ENCODE assay signal across 8 cellular contexts in genomic region chr1:6052543-6053205, GRCh38. TPM values are rescaled to one million over a fixed set of nuclear protein-coding genes. Genes with fewer than 3 reads are reported as not detected.
A peak's percentile ranks its signal among the peaks of the same experiment; 100 is the strongest.
DNase-seq lines count a peak whose midpoint lies in the region; ATAC-seq, FAIRE-seq and TF ChIP-seq lines count a peak whose summit lies in the region.

No MANE protein-coding gene starts in this region.

- H3K4me2 ChIP-seq in hepatocyte, result no peak overlapping the region

- H4K20me1 ChIP-seq in hepatocyte (ENCODE audit: insufficient read depth, poor library complexity, severe bottlenecking), result no peaks in the 10 kb centered on the region

- ATAC-seq in RWPE2 (ENCODE audit: low read depth) (peak; percentile 43), GM19455 (IDR thresholded peaks at IDR 0.05; ENCODE audit: unreplicated experiment) (no peak), GM19395 (IDR thresholded peaks at IDR 0.05; ENCODE audit: unreplicated experiment) (no peak)

- H3K36me3 ChIP-seq in RWPE2 (ENCODE audit: low read depth) (no peaks in the 10 kb centered on the region), hepatocyte (replicated peaks; ENCODE audit: insufficient read depth, low read depth) (no peaks in the 10 kb centered on the region), small intestine (ENCODE audit: control insufficient read depth in 2 of 2, insufficient read depth in 2 of 2, low read length in 2 of 2) (no peaks in the 10 kb centered on the region)

- H3K9me3 ChIP-seq in RWPE2 (ENCODE audit: severe bottlenecking), result no peaks in the 10 kb centered on the region
- H3K9me3 ChIP-seq in hepatocyte (ENCODE audit: low read depth), result no peaks in the 10 kb centered on the region
- H3K9me3 ChIP-seq in small intestine (ENCODE audit: control insufficient read depth, low read depth), result no peaks in the 10 kb centered on the region

- no peaks in the 10 kb centered on the region for H3K79me2 ChIP-seq in hepatocyte

- no peaks in the 10 kb centered on the region for H3K9me2 ChIP-seq in hepatocyte (replicated peaks; ENCODE audit: insufficient read depth)

- no peak overlapping the region for H2AFZ ChIP-seq in hepatocyte

- H3K4me3 ChIP-seq in RWPE2 (ENCODE audit: severe bottlenecking), result no peak overlapping the region
- H3K4me3 ChIP-seq in astrocyte of the cerebellum (ENCODE audit: low read depth, low read length), result no peak overlapping the region
- H3K4me3 ChIP-seq in hepatocyte, result no peak overlapping the region
- H3K4me3 ChIP-seq in small intestine (ENCODE audit: low read depth in 1 of 2, low read length in 2 of 2), result no peak overlapping the region

- H3K27me3 ChIP-seq in RWPE2 (ENCODE audit: insufficient read depth, poor library complexity, severe bottlenecking), result no peaks in the 10 kb centered on the region
- no peaks in the 10 kb centered on the region for H3K27me3 ChIP-seq in hepatocyte
- H3K27me3 ChIP-seq in small intestine (ENCODE audit: control insufficient read depth in 2 of 2, insufficient read depth in 2 of 2, low read length in 2 of 2), result no peaks in the 10 kb centered on the region

- no peak for FAIRE-seq in small intestine (lab: Jason Lieb, UNC)

- WGBS in hepatocyte (ENCODE audit: low lambda C conversion rate, missing lambda C conversion rate), result 4% methylated on average over 16 of the region's 16 CpGs
- WGBS in small intestine, 3 donors, result 9 to 22% (median 17%) methylated on average over 16 of the region's 16 CpGs

- H3K4me1 ChIP-seq in RWPE2 (ENCODE audit: insufficient read depth, poor library complexity, severe bottlenecking), result no peaks in the 10 kb centered on the region
- no peaks in the 10 kb centered on the region for H3K4me1 ChIP-seq in hepatocyte (ENCODE audit: insufficient read depth)
- no peaks in the 10 kb centered on the region for H3K4me1 ChIP-seq in small intestine (ENCODE audit: control insufficient read depth in 2 of 2, insufficient read depth in 1 of 2, low read depth in 1 of 2, low read length in 1 of 2)

- in situ Hi-C loops in KBM-7 (cut with MboI; ENCODE audit: low pct_unique_long_range_greater_than_20kb, low sequenced_read_pairs) (no loop called here), astrocyte of the cerebellum (cut with HindIII; ENCODE audit: low sequenced_read_pairs) (no loop called here)

- H3K27ac ChIP-seq in RWPE2 (ENCODE audit: poor library complexity, severe bottlenecking) (no peak overlapping the region), hepatocyte (no peak overlapping the region), small intestine (ENCODE audit: low read depth in 1 of 2, low read length in 1 of 2) (no peak overlapping the region)

- peak; percentile 74 for TF ChIP-seq CTCF in RWPE2 (IDR thresholded peaks at IDR 0.05; ENCODE audit: poor library complexity, severe bottlenecking)
- peak; percentile 61 for TF ChIP-seq CTCF in astrocyte of the cerebellum (IDR thresholded peaks at IDR 0.05; ENCODE audit: low read depth, low read length, missing control alignments)
- TF ChIP-seq CTCF in hepatocyte (IDR thresholded peaks at IDR 0.05; ENCODE audit: poor library complexity), result peak; percentile 66

- DNase-seq in DMS53 treated with DMSO at 0.1 percent for 48 hours (lab: John Stamatoyannopoulos, UW; ENCODE audit: unreplicated experiment) (peak; percentile 53), KBM-7 (peak; percentile 31), RWPE2 (ENCODE audit: low spot score) (no peak), astrocyte of the cerebellum (ENCODE audit: low read depth) (peak; percentile 64), hepatocyte (ENCODE audit: low spot score) (peak; percentile 84), small intestine (peak; percentile 48)

RNA-seq across cellular contexts. Expression of gene KCNAB2, which starts 7.0 kb away (rescaled TPM):
- total RNA-seq in hepatocyte, result 3.5 and 3.7 TPM in 2 replicates
- polyA plus RNA-seq in hepatocyte (3.1 and 7.4 TPM in 2 replicates), small intestine (1 to 10 TPM; 1.1 to 5.8 (median 4.9) TPM)
